In the genomic region with DNA sequence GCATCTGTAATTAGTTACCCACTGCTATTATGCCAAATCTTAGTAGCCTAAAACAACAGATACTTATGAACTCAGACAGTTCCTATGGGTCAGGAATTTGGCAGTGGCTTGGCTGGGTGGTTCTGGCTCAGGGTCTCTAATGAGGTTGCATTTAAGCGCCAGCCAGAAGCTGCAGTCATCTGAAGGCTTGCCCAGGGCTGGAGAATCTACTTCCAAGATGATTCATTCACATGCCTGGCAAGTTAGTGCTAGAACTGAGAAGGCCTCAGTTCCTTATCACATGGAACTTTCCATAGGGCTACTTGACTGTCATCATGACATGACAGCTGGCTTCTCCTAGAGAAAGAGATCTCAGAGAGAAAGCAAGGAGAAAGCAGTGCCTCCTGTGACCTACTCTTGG, we compare ENCODE assay signal across 13 cellular contexts.
DNase-seq lines count a peak whose midpoint lies in the region; ATAC-seq and TF ChIP-seq lines count a peak whose summit lies in the region.
"Had no signal": no experiment of that assay in that cellular context is flagged by ENCODE, and none has a peak within 500 bp of the region (broad histone marks: within the 10 kb centered on the region; RNA-seq: fewer than 3 reads in every experiment).

No MANE protein-coding gene starts in this region.

- H3K9me3 ChIP-seq in RWPE2 (ENCODE audit: severe bottlenecking) (no peaks in the 10 kb centered on the region), psoas muscle (no peaks in the 10 kb centered on the region), mucosa of descending colon (no peaks in the 10 kb centered on the region)
- H3K9me3 ChIP-seq: esophagus squamous epithelium had no signal

- H3K27ac ChIP-seq in RWPE2 (ENCODE audit: poor library complexity, severe bottlenecking) (no peak overlapping the region), psoas muscle (peak overlapping the region; percentile 44)
- H3K27ac ChIP-seq: HL-60, neural progenitor cell had no signal

- intact Hi-C loops in psoas muscle (cut with DNase I) = no loop called here
- intact Hi-C loops in mucosa of descending colon (cut with DNase I, micrococcal nuclease) = no loop called here

- ATAC-seq in RWPE2 (ENCODE audit: low read depth) (peak; percentile 92), psoas muscle (peak; percentile 91 to 99 (median 92)), GM21723 (IDR thresholded peaks at IDR 0.05; ENCODE audit: unreplicated experiment) (no peak), mucosa of descending colon (no peak)
- ATAC-seq in activated naive CD8-positive, alpha-beta T cell treated with anti-CD3 and anti-CD28 coated beads, Interleukin-2, amount 50 U/mL, for 24 hours = no peak

- 34 to 45% (median 43%) methylated on average over 1 of the region's 1 CpG for WGBS in psoas muscle, 3 donors

- H3K36me3 ChIP-seq in RWPE2 (ENCODE audit: low read depth) = no peaks in the 10 kb centered on the region
- no peaks in the 10 kb centered on the region for H3K36me3 ChIP-seq in psoas muscle (ENCODE audit: insufficient read depth in 1 of 2, low read depth in 1 of 2)
- H3K36me3 ChIP-seq in mucosa of descending colon (ENCODE audit: low read depth) = no peaks in the 10 kb centered on the region
- H3K36me3 ChIP-seq: esophagus squamous epithelium, neural progenitor cell had no signal

- no peak overlapping the region for H3K27ac Mint-ChIP-seq in activated naive CD8-positive, alpha-beta T cell treated with anti-CD3 and anti-CD28 coated beads, Interleukin-2, amount 50 U/mL, for 24 hours
- H3K27ac Mint-ChIP-seq: neural progenitor cell had no signal

- DNase-seq in GM03348 (ENCODE audit: low spot score) (peak; percentile 65), RWPE2 (ENCODE audit: low spot score) (no peak), fibroblast of the aortic adventitia (ENCODE audit: low read depth) (peak; percentile 94), psoas muscle (peak; percentile 53 to 63), mucosa of descending colon (no peak), CD1c-positive myeloid dendritic cell (ENCODE audit: extremely low spot score) (no peak)
- DNase-seq in activated naive CD8-positive, alpha-beta T cell treated with anti-CD3 and anti-CD28 coated beads, Interleukin-2, amount 50 U/mL, for 24 hours = no peak
- DNase-seq: activated naive CD4-positive, alpha-beta T cell treated with Interleukin-2 at 50 U/mL for 16 hours; esophagus squamous epithelium; NCI-H510A treated with DMSO at 0.1 percent for 48 hours had no signal

- no peaks in the 10 kb centered on the region for H3K9me3 Mint-ChIP-seq in activated naive CD8-positive, alpha-beta T cell treated with anti-CD3 and anti-CD28 coated beads, Interleukin-2, amount 50 U/mL, for 24 hours

- H3K27me3 ChIP-seq in RWPE2 (ENCODE audit: insufficient read depth, poor library complexity, severe bottlenecking) (no peaks in the 10 kb centered on the region), psoas muscle (ENCODE audit: insufficient read depth in 3 of 3, low read length in 2 of 3) (no peaks in the 10 kb centered on the region)
- H3K27me3 ChIP-seq: esophagus squamous epithelium, neural progenitor cell had no signal

- TF ChIP-seq CTCF in RWPE2 (IDR thresholded peaks at IDR 0.05; ENCODE audit: poor library complexity, severe bottlenecking) (no peak), fibroblast of the aortic adventitia (IDR thresholded peaks at IDR 0.05; ENCODE audit: insufficient read depth, low read length) (no peak), psoas muscle (IDR thresholded peaks at IDR 0.05) (no peak), mucosa of descending colon (IDR thresholded peaks at IDR 0.05) (no peak)

- H3K4me1 ChIP-seq in RWPE2 (ENCODE audit: insufficient read depth, poor library complexity, severe bottlenecking) (peaks cover 9% of the 10 kb centered on the region), psoas muscle (no peaks in the 10 kb centered on the region), mucosa of descending colon (ENCODE audit: low read depth) (no peaks in the 10 kb centered on the region)
- H3K4me1 ChIP-seq: neural progenitor cell had no signal

- no peaks in the 10 kb centered on the region for H3K36me3 Mint-ChIP-seq in activated naive CD8-positive, alpha-beta T cell treated with anti-CD3 and anti-CD28 coated beads, Interleukin-2, amount 50 U/mL, for 24 hours (ENCODE audit: low read depth)

- H3K4me3 ChIP-seq in RWPE2 (ENCODE audit: severe bottlenecking) (no peak overlapping the region), fibroblast of the aortic adventitia (ENCODE audit: low read depth, low read length) (no peak overlapping the region), psoas muscle (no peak overlapping the region), mucosa of descending colon (no peak overlapping the region)
- H3K4me3 ChIP-seq: esophagus squamous epithelium, neural progenitor cell had no signal

- H3K4me3 Mint-ChIP-seq in activated naive CD8-positive, alpha-beta T cell treated with anti-CD3 and anti-CD28 coated beads, Interleukin-2, amount 50 U/mL, for 24 hours = no peak overlapping the region
- H3K4me3 Mint-ChIP-seq: neural progenitor cell had no signal

- H3K27me3 Mint-ChIP-seq in activated naive CD8-positive, alpha-beta T cell treated with anti-CD3 and anti-CD28 coated beads, Interleukin-2, amount 50 U/mL, for 24 hours = peaks cover 8% of the 10 kb centered on the region

- H3K4me1 Mint-ChIP-seq in activated naive CD8-positive, alpha-beta T cell treated with anti-CD3 and anti-CD28 coated beads, Interleukin-2, amount 50 U/mL, for 24 hours = peaks cover 9% of the 10 kb centered on the region
- H3K4me1 Mint-ChIP-seq: neural progenitor cell had no signal

Comparison
In these comparisons a context has a peak if more than half of its experiments do, and no peak if none do; other contexts are left out.
1. DNase-seq: peak in GM03348 (single experiment), fibroblast of the aortic adventitia (single experiment) and psoas muscle (2 of 2); none in RWPE2 (single experiment), activated naive CD8-positive, alpha-beta T cell treated with anti-CD3 and anti-CD28 coated beads, Interleukin-2, amount 50 U/mL, for 24 hours (single experiment), mucosa of descending colon (0 of 3) and CD1c-positive myeloid dendritic cell (single experiment).
2. ATAC-seq: peak in RWPE2 (single experiment) and psoas muscle (4 of 4); none in activated naive CD8-positive, alpha-beta T cell treated with anti-CD3 and anti-CD28 coated beads, Interleukin-2, amount 50 U/mL, for 24 hours (single experiment), GM21723 (single experiment) and mucosa of descending colon (single experiment).